Comparison of ENCODE assay signal across 18 cellular contexts in genomic region chr5:76099756-76100155, GRCh38. TPM values are rescaled to one million over a fixed set of nuclear protein-coding genes. Genes with fewer than 3 reads are reported as not detected.
DNase-seq lines count a peak whose midpoint lies in the region; ATAC-seq lines count a peak whose summit lies in the region.
"Had no signal": no experiment of that assay in that cellular context is flagged by ENCODE, and none has a peak within 500 bp of the region (broad histone marks: within the 10 kb centered on the region; RNA-seq: fewer than 3 reads in every experiment).

No MANE protein-coding gene starts in this region.

- ATAC-seq in GM18511 (IDR thresholded peaks at IDR 0.05; ENCODE audit: unreplicated experiment) = peak; percentile 49
- ATAC-seq in GM19438 (IDR thresholded peaks at IDR 0.05; ENCODE audit: low read depth, unreplicated experiment) = peak; percentile 68
- ATAC-seq in HG02884 (IDR thresholded peaks at IDR 0.05; ENCODE audit: unreplicated experiment) = peak; percentile 53
- peak; percentile 30 for ATAC-seq in activated CD8-positive, alpha-beta T cell treated with anti-CD3 and anti-CD28 coated beads, Interleukin-2, amount 10 ng/mL, durations not matched to agents 7 days and 5 days
- ATAC-seq in HG03139 (IDR thresholded peaks at IDR 0.05; ENCODE audit: unreplicated experiment) = no peak
- ATAC-seq: sciatic nerve had no signal

- CTCF ChIA-PET in activated CD8-positive, alpha-beta T cell treated with anti-CD3 and anti-CD28 coated beads, Interleukin-2, amount 10 ng/mL, durations not matched to agents 7 days and 5 days (lab: Charles Lee) = interaction anchor here (0.7 to 1.3 kb wide), 2 partner anchors 46 to 157 kb away, joined by 3 read pairs; no protein-coding TSS in a partner anchor

- no peaks in the 10 kb centered on the region for H3K36me3 Mint-ChIP-seq in activated CD8-positive, alpha-beta T cell treated with anti-CD3 and anti-CD28 coated beads, Interleukin-2, amount 10 ng/mL, durations not matched to agents 7 days and 5 days (ENCODE audit: low read depth)
- H3K36me3 Mint-ChIP-seq in T-helper 2 cell treated with Interferon-gamma antibody and Interleukin-4, amounts not matched to agents 5 μg/mL and 100 μg/mL, for 36 hours (ENCODE audit: low read depth) = no peaks in the 10 kb centered on the region
- H3K36me3 Mint-ChIP-seq: naive thymus-derived CD8-positive, alpha-beta T cell had no signal

- H3K27me3 Mint-ChIP-seq in activated CD8-positive, alpha-beta T cell treated with anti-CD3 and anti-CD28 coated beads, Interleukin-2, amount 10 ng/mL, durations not matched to agents 7 days and 5 days (ENCODE audit: low read depth) = peaks cover 16% of the 10 kb centered on the region
- peaks cover 21% of the 10 kb centered on the region for H3K27me3 Mint-ChIP-seq in T-helper 2 cell treated with Interferon-gamma antibody and Interleukin-4, amounts not matched to agents 5 μg/mL and 100 μg/mL, for 36 hours (ENCODE audit: low read depth)

- POLR2A ChIA-PET in activated CD8-positive, alpha-beta T cell treated with anti-CD3 and anti-CD28 coated beads, Interleukin-2, amount 10 ng/mL, durations not matched to agents 7 days and 5 days (lab: Charles Lee) = no interaction called here

- peaks cover 10% of the 10 kb centered on the region for H3K4me1 Mint-ChIP-seq in activated CD8-positive, alpha-beta T cell treated with anti-CD3 and anti-CD28 coated beads, Interleukin-2, amount 10 ng/mL, durations not matched to agents 7 days and 5 days (ENCODE audit: low read depth)
- peaks cover 6% of the 10 kb centered on the region for H3K4me1 Mint-ChIP-seq in T-helper 2 cell treated with Interferon-gamma antibody and Interleukin-4, amounts not matched to agents 5 μg/mL and 100 μg/mL, for 36 hours (ENCODE audit: low read depth)

- peak overlapping the region; percentile 5 for H3K27ac Mint-ChIP-seq in activated CD8-positive, alpha-beta T cell treated with anti-CD3 and anti-CD28 coated beads, Interleukin-2, amount 10 ng/mL, durations not matched to agents 7 days and 5 days
- no peak overlapping the region for H3K27ac Mint-ChIP-seq in T-helper 2 cell treated with Interferon-gamma antibody and Interleukin-4, amounts not matched to agents 5 μg/mL and 100 μg/mL, for 36 hours

- no peak for DNase-seq in activated CD8-positive, alpha-beta T cell treated with anti-CD3 and anti-CD28 coated beads, Interleukin-2, amount 10 ng/mL, durations not matched to agents 7 days and 5 days
- DNase-seq in T-helper 2 cell treated with Interferon-gamma antibody and Interleukin-4, amounts not matched to agents 5 μg/mL and 100 μg/mL, for 36 hours (ENCODE audit: low spot score) = no peak
- DNase-seq in NCI-H1417 (lab: John Stamatoyannopoulos, UW) = no peak
- DNase-seq: activated T-cell treated with anti-CD3 and anti-CD28 coated beads, Interleukin-2, amount 50 U/mL, for 1 hour; aorta; left ventricle myocardium inferior; NCI-H1436; Peyer's patch; stimulated activated CD4-positive, alpha-beta T cell treated with anti-CD3 and anti-CD28 coated beads, Interleukin-4, amount 100 ng/mL, for 4 hours; SW 1271 had no signal

- no peak overlapping the region for H3K4me3 Mint-ChIP-seq in activated CD8-positive, alpha-beta T cell treated with anti-CD3 and anti-CD28 coated beads, Interleukin-2, amount 10 ng/mL, durations not matched to agents 7 days and 5 days
- no peak overlapping the region for H3K4me3 Mint-ChIP-seq in T-helper 2 cell treated with Interferon-gamma antibody and Interleukin-4, amounts not matched to agents 5 μg/mL and 100 μg/mL, for 36 hours
- H3K4me3 Mint-ChIP-seq: naive thymus-derived CD8-positive, alpha-beta T cell had no signal

- no peaks in the 10 kb centered on the region for H3K9me3 Mint-ChIP-seq in activated CD8-positive, alpha-beta T cell treated with anti-CD3 and anti-CD28 coated beads, Interleukin-2, amount 10 ng/mL, durations not matched to agents 7 days and 5 days (ENCODE audit: insufficient read depth)
- no peaks in the 10 kb centered on the region for H3K9me3 Mint-ChIP-seq in T-helper 2 cell treated with Interferon-gamma antibody and Interleukin-4, amounts not matched to agents 5 μg/mL and 100 μg/mL, for 36 hours

RNA-seq across cellular contexts. Expression of gene SV2C, which starts 16.6 kb away (rescaled TPM):
- total RNA-seq in activated CD8-positive, alpha-beta T cell treated with anti-CD3 and anti-CD28 coated beads, Interleukin-2, amount 10 ng/mL, durations not matched to agents 7 days and 5 days = under 1 TPM in 1 of 2 experiments, not detected in 1; 0.03 TPM
- total RNA-seq: fibroblast of lung; naive thymus-derived CD8-positive, alpha-beta T cell; NCI-H460 had no signal
